Comparison of ENCODE assay signal across 7 cellular contexts in genomic region chr7:67036432-67037395, GRCh38. TPM values are rescaled to one million over a fixed set of nuclear protein-coding genes. Genes with fewer than 3 reads are reported as not detected.
DNase-seq lines count a peak whose midpoint lies in the region; ATAC-seq and TF ChIP-seq lines count a peak whose summit lies in the region.
"Not testable (repeated sequence)": the region's sequence is repeated elsewhere in the genome, so short reads cannot be mapped to it uniquely, and the experiment has no call there.

No MANE protein-coding gene starts in this region.

- not testable (repeated sequence) for H3K4me3 ChIP-seq in sigmoid colon

- H3K36me3 ChIP-seq in sigmoid colon = peaks cover 0 to 14% (median 2%) of the 10 kb centered on the region in 4 donors

- not testable (repeated sequence) for TF ChIP-seq EP300 in sigmoid colon (IDR thresholded peaks at IDR 0.05)

- not testable (repeated sequence) for H3K9me3 ChIP-seq in sigmoid colon

- H3K27ac Mint-ChIP-seq in brain = peak overlapping the region in 3 of 5 experiments; percentile 73 to 88 (median 86)

- H3K4me1 ChIP-seq in sigmoid colon = not testable (repeated sequence)

- not testable (repeated sequence) for TF ChIP-seq CTCF in brain (conservative IDR thresholded peaks at IDR 0.05); sigmoid colon (IDR thresholded peaks at IDR 0.05)

- not testable (repeated sequence) for H3K27me3 Mint-ChIP-seq in brain

- peak; percentile 95 for ATAC-seq in Right ventricle myocardium superior (ENCODE audit: poor library complexity)

- H3K4me1 Mint-ChIP-seq in brain = peaks cover 16% of the 10 kb centered on the region

- not testable (repeated sequence) for H3K27me3 ChIP-seq in sigmoid colon

- intact Hi-C loops in Right ventricle myocardium superior (cut with DNase I); sigmoid colon (cut with DNase I): not testable (repeated sequence)

- H3K36me3 Mint-ChIP-seq in brain = peaks cover 32% of the 10 kb centered on the region

- not testable (repeated sequence) for TF ChIP-seq POLR2A in sigmoid colon (IDR thresholded peaks at IDR 0.05)

- WGBS in sigmoid colon, 2 donors = 81 to 90% methylated on average over 10 of the region's 10 CpGs

- not testable (repeated sequence) for H3K4me3 Mint-ChIP-seq in brain

- not testable (repeated sequence) for H3K27ac ChIP-seq in sigmoid colon

- DNase-seq in DMS79 (lab: John Stamatoyannopoulos, UW) (peak; percentile 15), NCI-H2081 (lab: John Stamatoyannopoulos, UW) (peak; percentile 75 to 88), NCI-H82 (lab: John Stamatoyannopoulos, UW) (peak; percentile 84), Right ventricle myocardium superior (peak; percentile 69), midbrain (lab: John Stamatoyannopoulos, UW) (peak; percentile 72), sigmoid colon (peak; percentile 22)

- not testable (repeated sequence) for H3K9me3 Mint-ChIP-seq in brain

RNA-seq across cellular contexts. Expression of gene TYW1, which starts 40.1 kb away (rescaled TPM):
- polyA plus RNA-seq in brain (ENCODE audit: insufficient read depth, low read depth, low replicate concordance) (10.9 TPM), sigmoid colon (10 to 100 TPM in 1 of 3 donors, 1 to 10 TPM in 2; 3.0 to 10.7 (median 6.0) TPM)
- total RNA-seq in Right ventricle myocardium superior (10.0 TPM), sigmoid colon (10 to 100 TPM; 14.3 to 47.2 (median 24.0) TPM)

RNA-seq across cellular contexts. Expression of gene SBDS, which starts 41.3 kb away (rescaled TPM):
- polyA plus RNA-seq in brain (ENCODE audit: insufficient read depth, low read depth, low replicate concordance) = 85.0 TPM
- total RNA-seq in Right ventricle myocardium superior = 180 TPM
- 100 to 1,000 TPM; 116 to 190 (median 185) TPM for total RNA-seq in sigmoid colon
- 100 to 1,000 TPM in 2 of 3 donors, 10 to 100 TPM in 1; 94.7 to 266 (median 187) TPM for polyA plus RNA-seq in sigmoid colon

Comparison
In these comparisons a context has a peak if more than half of its experiments do, and no peak if none do; other contexts are left out.
1. DNase-seq: peak in every context shown above with its lines; median percentile 84 in NCI-H82; 82 in NCI-H2081; 72 in midbrain; 69 in Right ventricle myocardium superior; 22 in sigmoid colon; 15 in DMS79.